1 cellular context compared by ENCODE assay signal in genomic region chr4:77817304-77818076, GRCh38.
TF ChIP-seq lines count a peak whose summit lies in the region.

No MANE protein-coding gene starts in this region.

TF ChIP-seq in HepG2, 621 proteins besides CTCF, POLR2A, EP300 and RAD21 (continued from another document and continues in another):
- no peak for TF ChIP-seq HOMEZ (CRISPR knock-in tag; IDR thresholded peaks at IDR 0.05; ENCODE audit: low read depth)
- no peak for TF ChIP-seq SNAPC2 (CRISPR knock-in tag; IDR thresholded peaks at IDR 0.05)
- no peak for TF ChIP-seq RFXAP (CRISPR knock-in tag; IDR thresholded peaks at IDR 0.05; ENCODE audit: borderline replicate concordance)
- no peak for TF ChIP-seq ZNF382 (CRISPR knock-in tag; IDR thresholded peaks at IDR 0.05; ENCODE audit: borderline replicate concordance)
- peak; percentile 76 for TF ChIP-seq AHDC1 (CRISPR knock-in tag; IDR thresholded peaks at IDR 0.05; ENCODE audit: borderline replicate concordance)
- no peak for TF ChIP-seq ZNF280D (CRISPR knock-in tag; IDR thresholded peaks at IDR 0.05)
- TF ChIP-seq KLF15 (CRISPR knock-in tag; IDR thresholded peaks at IDR 0.05; ENCODE audit: borderline replicate concordance), result no peak
- no peak for TF ChIP-seq ZNF276 (CRISPR knock-in tag; IDR thresholded peaks at IDR 0.05; ENCODE audit: low read depth)
- no peak for TF ChIP-seq ZNF30 (CRISPR knock-in tag; IDR thresholded peaks at IDR 0.05)
- TF ChIP-seq NBN (conservative IDR thresholded peaks at IDR 0.05), result no peak
- no peak for TF ChIP-seq RBM39 (IDR thresholded peaks at IDR 0.05; ENCODE audit: low read depth, low read length, poor library complexity, severe bottlenecking)
- TF ChIP-seq ZNF543 (CRISPR knock-in tag; IDR thresholded peaks at IDR 0.05), result no peak
- TF ChIP-seq ATF3 (CRISPR knock-in tag; IDR thresholded peaks at IDR 0.05), result no peak
- TF ChIP-seq NFIC (IDR thresholded peaks at IDR 0.05; ENCODE audit: low read length), result 0 out of 2 replicates have a peak, but pooled peaks have one; percentile 38
- TF ChIP-seq HES4 (CRISPR knock-in tag; IDR thresholded peaks at IDR 0.05; ENCODE audit: borderline replicate concordance), result no peak
- TF ChIP-seq ZNF773 (CRISPR knock-in tag; IDR thresholded peaks at IDR 0.05; ENCODE audit: borderline replicate concordance), result no peak
- no peak for TF ChIP-seq NFATC3 (CRISPR knock-in tag; IDR thresholded peaks at IDR 0.05)
- peak; percentile 20; the same call in 1 of the 2 replicates for TF ChIP-seq ARID5B (CRISPR knock-in tag; IDR thresholded peaks at IDR 0.05)
- no peak for TF ChIP-seq ZNF646 (CRISPR knock-in tag; IDR thresholded peaks at IDR 0.05)
- TF ChIP-seq SNAPC4 (CRISPR knock-in tag; IDR thresholded peaks at IDR 0.05), result no peak
